In genomic region chr7:107874605-107875446, GRCh38 we compare ENCODE assay signal across 8 cellular contexts. TPM values are rescaled to one million over a fixed set of nuclear protein-coding genes. Genes with fewer than 3 reads are reported as not detected.
DNase-seq lines count a peak whose midpoint lies in the region; ATAC-seq and TF ChIP-seq lines count a peak whose summit lies in the region.

No MANE protein-coding gene starts in this region.

- H3K4me3 ChIP-seq in Caco-2 (ENCODE audit: low read depth, low read length): no peak overlapping the region
- H3K4me3 ChIP-seq in OCI-LY1 (ENCODE audit: low read depth, low read length, poor library complexity, severe bottlenecking): no peak overlapping the region
- no peak overlapping the region for H3K4me3 ChIP-seq in adrenal gland
- H3K4me3 ChIP-seq in right cardiac atrium (ENCODE audit: low read length): no peak overlapping the region
- H3K4me3 ChIP-seq in gastrocnemius medialis: no peak overlapping the region

- H3K27me3 Mint-ChIP-seq in Caco-2 (ENCODE audit: insufficient read depth, unreplicated experiment): peaks cover 2% of the 10 kb centered on the region

- ATAC-seq in GM19035 (IDR thresholded peaks at IDR 0.05; ENCODE audit: unreplicated experiment): peak; percentile 71
- peak; percentile 82 to 88 for ATAC-seq in right cardiac atrium
- peak; percentile 92 to 95 for ATAC-seq in gastrocnemius medialis
- no peak for ATAC-seq in HG03280 (IDR thresholded peaks at IDR 0.05; ENCODE audit: unreplicated experiment)

- no TSS peak for BruUV-seq in Caco-2 (replicated peaks; lab: Mats Ljungman, UMichigan)

- H3K36me3 ChIP-seq in Caco-2 (ENCODE audit: control insufficient read depth, insufficient read depth, low read length): no peaks in the 10 kb centered on the region
- H3K36me3 ChIP-seq in OCI-LY1 (ENCODE audit: insufficient read depth, low read length): no peaks in the 10 kb centered on the region
- no peaks in the 10 kb centered on the region for H3K36me3 ChIP-seq in adrenal gland (replicated peaks in 1 of 2)
- no peaks in the 10 kb centered on the region for H3K36me3 ChIP-seq in gastrocnemius medialis

- no peaks in the 10 kb centered on the region for H3F3A ChIP-seq in OCI-LY1 (ENCODE audit: insufficient read depth, low read length)

- TF ChIP-seq POLR2A in adrenal gland (IDR thresholded peaks at IDR 0.05) (no peak), gastrocnemius medialis (IDR thresholded peaks at IDR 0.05) (no peak)

- TF ChIP-seq CTCF in Caco-2 (IDR thresholded peaks at IDR 0.05; ENCODE audit: insufficient read depth in 1 of 2, low read depth in 1 of 2, low read length in 1 of 2, severe bottlenecking in 1 of 2, unreplicated experiment in 1 of 2): peak; percentile 68 to 71
- TF ChIP-seq CTCF in OCI-LY1 (IDR thresholded peaks at IDR 0.05; ENCODE audit: low read length): peak; percentile 86
- TF ChIP-seq CTCF in adrenal gland (IDR thresholded peaks at IDR 0.05): peak; percentile 65 to 77 (median 74)
- peak; percentile 47 to 76 (median 69) for TF ChIP-seq CTCF in gastrocnemius medialis (IDR thresholded peaks at IDR 0.05 in 4 of 5, conservative IDR thresholded peaks at IDR 0.05 in 1 of 5)

- no peaks in the 10 kb centered on the region for H4K20me1 ChIP-seq in OCI-LY1 (ENCODE audit: insufficient read depth, low read length)

- peaks cover 6% of the 10 kb centered on the region for H3K4me1 Mint-ChIP-seq in Caco-2 (ENCODE audit: low read depth, unreplicated experiment)

- H3K79me2 ChIP-seq in OCI-LY1 (ENCODE audit: insufficient read depth, low read length): no peaks in the 10 kb centered on the region

- no peak overlapping the region for H3K9ac ChIP-seq in OCI-LY1 (ENCODE audit: low read length)

- H3K9me3 ChIP-seq in Caco-2: no peaks in the 10 kb centered on the region
- no peaks in the 10 kb centered on the region for H3K9me3 ChIP-seq in OCI-LY1 (ENCODE audit: low read length)
- no peaks in the 10 kb centered on the region for H3K9me3 ChIP-seq in adrenal gland (replicated peaks in 1 of 3)
- no peaks in the 10 kb centered on the region for H3K9me3 ChIP-seq in right cardiac atrium (ENCODE audit: control insufficient read depth, low read length)
- no peaks in the 10 kb centered on the region for H3K9me3 ChIP-seq in gastrocnemius medialis

- no peaks in the 10 kb centered on the region for H3K36me3 Mint-ChIP-seq in Caco-2 (ENCODE audit: insufficient read depth, unreplicated experiment)

- no peaks in the 10 kb centered on the region for H3K9me2 ChIP-seq in OCI-LY1 (ENCODE audit: low read depth, low read length)

- POLR2A ChIA-PET in Caco-2 (lab: Charles Lee): interaction anchor here (0.6 to 1.0 kb wide), 2 partner anchors 74 to 131 kb away, joined by 5 to 15 read pairs; partner anchors contain the start of gene CBLL1

- no peaks in the 10 kb centered on the region for H3K27me3 ChIP-seq in Caco-2 (replicated peaks; ENCODE audit: control insufficient read depth, insufficient read depth, low read length)
- no peaks in the 10 kb centered on the region for H3K27me3 ChIP-seq in OCI-LY1 (ENCODE audit: insufficient read depth, low read length)
- H3K27me3 ChIP-seq in adrenal gland: no peaks in the 10 kb centered on the region
- no peaks in the 10 kb centered on the region for H3K27me3 ChIP-seq in right cardiac atrium (ENCODE audit: control insufficient read depth, insufficient read depth)
- H3K27me3 ChIP-seq in gastrocnemius medialis: no peaks in the 10 kb centered on the region

- no peaks in the 10 kb centered on the region for H3K9me3 Mint-ChIP-seq in Caco-2 (ENCODE audit: unreplicated experiment)

- intact Hi-C loops in Caco-2 (cut with micrococcal nuclease; ENCODE audit: unreplicated experiment) (loop anchor here (1.0 to 10.0 kb wide), 6 partner anchors 120 to 730 kb away; partner anchors contain the start of gene BCAP29), adrenal gland (cut with DNase I) (loop anchor here (5.0 to 10.0 kb wide), 5 partner anchors 130 to 660 kb away; partner anchors contain the start of gene CBLL1 (in 2 of the 2)), right cardiac atrium (cut with DNase I) (loop anchor here in 3 of 4 donors (5.0 to 10.0 kb wide), 3 partner anchors 130 to 270 kb away; partner anchors contain the start of gene CBLL1 (in 3 of the 3)), gastrocnemius medialis (cut with DNase I; ENCODE audit: low total_unique reads) (loop anchor here (1.0 to 5.0 kb wide), 4 partner anchors 30 to 413 kb away; no protein-coding TSS in a partner anchor)

- no peak overlapping the region for H3K27ac Mint-ChIP-seq in Caco-2 (ENCODE audit: unreplicated experiment)

- no peak overlapping the region for H2AFZ ChIP-seq in OCI-LY1 (ENCODE audit: low read length)

- no peak overlapping the region for H3K4me3 Mint-ChIP-seq in Caco-2 (ENCODE audit: unreplicated experiment)

- 18 to 21% (median 19%) methylated on average over 6 of the region's 6 CpGs for WGBS in adrenal gland, 4 donors
- 24% methylated on average over 6 of the region's 6 CpGs for WGBS in right cardiac atrium

- in situ Hi-C loops in gastrocnemius medialis (cut with MboI; ENCODE audit: low sequenced_read_pairs in 4 of 4): loop anchor here (5.0 to 25.0 kb wide), 9 partner anchors 128 to 713 kb away; partner anchors contain the start of genes CBLL1 (in 3 of the 4), BCAP29 (in 2 of the 4), GPR22 (in 2 of the 4) and LAMB4 (in 2 of the 4)

- H3K27ac ChIP-seq in OCI-LY1 (ENCODE audit: low read depth, low read length, poor library complexity, severe bottlenecking) (no peak overlapping the region), adrenal gland (no peak overlapping the region), right cardiac atrium (ENCODE audit: low read length) (no peak overlapping the region), gastrocnemius medialis (no peak overlapping the region)

- CTCF ChIA-PET in Caco-2 (lab: Charles Lee): interaction anchor here (0.5 to 1.5 kb wide), 30 partner anchors 14 to 726 kb away, joined by 3 to 134 read pairs (median 4); partner anchors contain the start of gene CBLL1

- peak; percentile 51 to 71 for DNase-seq in Caco-2
- peak in 48 of 76 experiments; percentile 3 to 82 (median 50) for DNase-seq in HUDEP-2 (lab: John Stamatoyannopoulos, UW; ENCODE audit: unreplicated experiment in 76 of 76)
- peak; percentile 33 to 69 (median 54) for DNase-seq in adrenal gland
- no peak for DNase-seq in right cardiac atrium
- DNase-seq in gastrocnemius medialis: peak; percentile 26 to 43

- H3K4me2 ChIP-seq in OCI-LY1 (ENCODE audit: low read length): no peak overlapping the region

- H3K4me1 ChIP-seq in Caco-2 (no peaks in the 10 kb centered on the region), OCI-LY1 (ENCODE audit: insufficient read depth, low read length, severe bottlenecking) (no peaks in the 10 kb centered on the region), adrenal gland (replicated peaks in 1 of 2) (no peaks in the 10 kb centered on the region), right cardiac atrium (ENCODE audit: control insufficient read depth, insufficient read depth, low read length) (no peaks in the 10 kb centered on the region), gastrocnemius medialis (no peaks in the 10 kb centered on the region)

RNA-seq across cellular contexts. Expression of gene DLD, which starts 16.2 kb away (rescaled TPM):
- 140 and 141 TPM in 2 replicates for total RNA-seq in Caco-2 (2022)
- 100 to 1,000 TPM in 7 of 8 donors, 10 to 100 TPM in 1; 72.4 to 616 (median 155) TPM for total RNA-seq in adrenal gland
- 100 to 1,000 TPM in 1 of 3 donors, 10 to 100 TPM in 2; 21.6 to 372 (median 26.4) TPM for polyA plus RNA-seq in adrenal gland
- 100 to 1,000 TPM; 151 to 162 (median 158) TPM for total RNA-seq in right cardiac atrium
- polyA plus RNA-seq in right cardiac atrium: 112 TPM
- 100 to 1,000 TPM; 110 to 157 (median 146) TPM for total RNA-seq in gastrocnemius medialis

Comparison
In these comparisons a context has a peak if more than half of its experiments do, and no peak if none do; other contexts are left out.
1. DNase-seq: peak in Caco-2 (2 of 2), HUDEP-2 (48 of 76), adrenal gland (7 of 7) and gastrocnemius medialis (2 of 2); none in right cardiac atrium (0 of 3).
2. Peak in every context shown above with its lines, with median percentiles within 50 percentile points of each other: CTCF ChIP-seq.